Comparison of ENCODE assay signal across 12 cellular contexts in the genomic region with DNA sequence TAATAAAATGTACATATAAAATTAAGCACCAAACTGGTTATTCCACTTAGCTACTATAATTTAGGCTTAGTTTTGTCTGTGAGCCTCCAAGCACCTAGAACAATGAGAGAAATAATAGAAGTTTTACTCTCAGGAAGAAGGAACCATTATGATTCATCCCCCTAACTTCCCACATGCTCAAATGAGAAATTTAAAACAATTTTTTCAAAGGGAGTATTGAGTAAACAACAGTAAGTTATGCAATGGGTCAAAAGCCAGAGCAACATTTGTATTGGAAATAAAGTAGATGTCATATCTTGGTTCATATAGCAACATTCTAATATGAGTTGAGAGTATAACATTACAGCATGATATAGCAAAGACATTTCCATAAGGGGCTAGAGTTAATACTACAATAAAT. TPM values are rescaled to one million over a fixed set of nuclear protein-coding genes. Genes with fewer than 3 reads are reported as not detected.
DNase-seq lines count a peak whose midpoint lies in the region; ATAC-seq, FAIRE-seq and TF ChIP-seq lines count a peak whose summit lies in the region.
"Had no signal": no experiment of that assay in that cellular context is flagged by ENCODE, and none has a peak within 500 bp of the region (broad histone marks: within the 10 kb centered on the region; RNA-seq: fewer than 3 reads in every experiment).

No MANE protein-coding gene starts in this region.

- H3K27me3 ChIP-seq in astrocyte (ENCODE audit: insufficient read depth, low read length) = no peaks in the 10 kb centered on the region
- no peaks in the 10 kb centered on the region for H3K27me3 ChIP-seq in tibial nerve
- H3K27me3 ChIP-seq: suprapubic skin had no signal

- no peaks in the 10 kb centered on the region for H3K9me3 Mint-ChIP-seq in astrocyte (ENCODE audit: unreplicated experiment)

- peaks cover 5% of the 10 kb centered on the region for H3K4me1 ChIP-seq in astrocyte (ENCODE audit: insufficient read depth, low read length)
- H3K4me1 ChIP-seq in tibial nerve = peaks cover 0 to 81% (median 4%) of the 10 kb centered on the region in 4 donors

- no peaks in the 10 kb centered on the region for H3K9me3 ChIP-seq in astrocyte (ENCODE audit: insufficient read depth, low read depth, low read length)
- H3K9me3 ChIP-seq in tibial nerve = no peaks in the 10 kb centered on the region
- H3K9me3 ChIP-seq: suprapubic skin had no signal

- H3K79me2 ChIP-seq in astrocyte (ENCODE audit: insufficient read depth, low read length) = no peaks in the 10 kb centered on the region

- H3K9ac ChIP-seq in astrocyte (ENCODE audit: low read length) = no peak overlapping the region

- H3K4me2 ChIP-seq in astrocyte (ENCODE audit: low read length) = peak overlapping the region; percentile 43

- DNase-seq in DMS53 (lab: John Stamatoyannopoulos, UW) (peak; percentile 10), DMS53 treated with DMSO at 0.1 percent for 48 hours (lab: John Stamatoyannopoulos, UW; ENCODE audit: unreplicated experiment) (no peak), astrocyte (ENCODE audit: low read depth) (peak; percentile 58), kidney glomerular epithelial cell (lab: John Stamatoyannopoulos, UW) (peak; percentile 42), tibial nerve (ENCODE audit: low spot score in 2 of 2) (no peak)
- DNase-seq: activated gamma-delta T cell treated with Interleukin-2 at 50 U/mL for 16 hours had no signal

- H3K36me3 ChIP-seq in astrocyte (ENCODE audit: insufficient read depth, low read length) (no peaks in the 10 kb centered on the region), tibial nerve (no peaks in the 10 kb centered on the region)
- H3K36me3 ChIP-seq: suprapubic skin had no signal

- H4K20me1 ChIP-seq in astrocyte (ENCODE audit: insufficient read depth, low read length) = no peaks in the 10 kb centered on the region

- H3K36me3 Mint-ChIP-seq in astrocyte (ENCODE audit: low read depth, unreplicated experiment) = peaks cover 2% of the 10 kb centered on the region

- TF ChIP-seq EP300 in tibial nerve (IDR thresholded peaks at IDR 0.05) = peak in 1 of 2 donors; percentile 54

- no peaks in the 10 kb centered on the region for H3K27me3 Mint-ChIP-seq in astrocyte (ENCODE audit: low read depth, unreplicated experiment)

- ATAC-seq in HG03196 (IDR thresholded peaks at IDR 0.05; ENCODE audit: unreplicated experiment) = no peak
- ATAC-seq in HG02973 (IDR thresholded peaks at IDR 0.05; ENCODE audit: unreplicated experiment) = no peak
- no peak for ATAC-seq in HG02588 (IDR thresholded peaks at IDR 0.05; ENCODE audit: unreplicated experiment)

- TF ChIP-seq CTCF in astrocyte (IDR thresholded peaks at IDR 0.05; ENCODE audit: insufficient read depth, low read depth, low read length) (no peak), tibial nerve (IDR thresholded peaks at IDR 0.05) (no peak)

- peaks cover 42% of the 10 kb centered on the region for H3K4me1 Mint-ChIP-seq in astrocyte (ENCODE audit: low read depth, unreplicated experiment)

- no peak overlapping the region for H2AFZ ChIP-seq in astrocyte (ENCODE audit: low read depth, low read length)

- H3K4me3 ChIP-seq in astrocyte (ENCODE audit: insufficient read depth, low read depth, low read length) (no peak overlapping the region), tibial nerve (no peak overlapping the region)
- H3K4me3 ChIP-seq: suprapubic skin had no signal

- H3K4me3 Mint-ChIP-seq in astrocyte (ENCODE audit: unreplicated experiment) = no peak overlapping the region

- FAIRE-seq in astrocyte (lab: Jason Lieb, UNC) = no peak

- TF ChIP-seq POLR2A in tibial nerve (IDR thresholded peaks at IDR 0.05) = no peak

- H3K27ac ChIP-seq in astrocyte (ENCODE audit: low read depth, low read length) = peak overlapping the region; percentile 28
- H3K27ac ChIP-seq in tibial nerve = peak overlapping the region in 3 of 4 donors; percentile 55 to 76 (median 73)
- H3K27ac ChIP-seq: 22Rv1, suprapubic skin had no signal

- peak overlapping the region; percentile 15 for H3K27ac Mint-ChIP-seq in astrocyte (ENCODE audit: unreplicated experiment)

RNA-seq across cellular contexts. Expression of gene CPED1, which starts 32.1 kb away (rescaled TPM):
- 6.0 and 6.1 TPM in 2 replicates for total RNA-seq in astrocyte
- 10 to 100 TPM; 15.0 to 32.1 (median 21.8) TPM for total RNA-seq in tibial nerve
- total RNA-seq: OCI-LY7 had no signal

Comparison
In these comparisons a context has a peak if more than half of its experiments do, and no peak if none do; other contexts are left out.
1. DNase-seq: peak in DMS53 (single experiment), astrocyte (single experiment) and kidney glomerular epithelial cell (single experiment); none in DMS53 treated with DMSO at 0.1 percent for 48 hours (single experiment) and tibial nerve (0 of 2).